In genomic region chr17:70829876-70830275, GRCh38 we compare ENCODE assay signal across 19 cellular contexts.
"Had no signal": no experiment of that assay in that cellular context is flagged by ENCODE, and none has a peak within 500 bp of the region (broad histone marks: within the 10 kb centered on the region; RNA-seq: fewer than 3 reads in every experiment).

No MANE protein-coding gene starts in this region.

- H3K27ac ChIP-seq: cardiac muscle cell, spleen, testis, vagina, VCaP had no signal

- H3K36me3 ChIP-seq: cardiac muscle cell, spleen, vagina had no signal

- FAIRE-seq: frontal cortex had no signal

- H3K4me3 ChIP-seq: cardiac muscle cell, spleen, testis, vagina had no signal

- DNase-seq: activated CD4-positive, alpha-beta T cell treated with anti-CD3 and anti-CD28 coated beads, Interleukin-2, amount 50 U/mL, for 1 hour; activated CD4-positive, CD25-positive, alpha-beta regulatory T cell treated with anti-CD3 and anti-CD28 coated beads, Interleukin-2, amount 50 U/mL, for 72 hours; activated CD8-positive, alpha-beta T cell treated with anti-CD3 and anti-CD28 coated beads, Interleukin-2, amount 10 ng/mL, durations not matched to agents 7 days and 5 days; activated T-cell treated with anti-CD3 and anti-CD28 coated beads, Interleukin-2, amount 50 U/mL, for 1 hour; amniotic stem cell; dermis blood vessel endothelial cell; effector CD8-positive, alpha-beta T cell; hippocampal formation; left ventricle myocardium superior; midbrain; natural killer cell; spleen; stimulated activated CD4-positive, alpha-beta T cell treated with anti-CD3 and anti-CD28 coated beads, Interleukin-4, amount 100 ng/mL, for 1 hour; stimulated activated naive CD4-positive, alpha-beta T cell; testis had no signal

- H3K9me3 ChIP-seq: spleen, testis, vagina had no signal

- H3K4me1 ChIP-seq: spleen, testis, vagina had no signal

- H3K27me3 ChIP-seq: cardiac muscle cell, spleen, testis, vagina had no signal
